In genomic region chr11:40388097-40388818, GRCh38 we compare ENCODE assay signal across 17 cellular contexts.
DNase-seq lines count a peak whose midpoint lies in the region; ATAC-seq and TF ChIP-seq lines count a peak whose summit lies in the region.
"Had no signal": no experiment of that assay in that cellular context is flagged by ENCODE, and none has a peak within 500 bp of the region (broad histone marks: within the 10 kb centered on the region; RNA-seq: fewer than 3 reads in every experiment).

No MANE protein-coding gene starts in this region.

- intact Hi-C loops in MCF 10A (cut with micrococcal nuclease) (no loop called here), breast epithelium (cut with DNase I; ENCODE audit: low total_unique reads) (loop anchor here (10.0 kb wide), 1 partner anchor 1013 kb away; no protein-coding TSS in a partner anchor)

- ATAC-seq in HG02678 (IDR thresholded peaks at IDR 0.05; ENCODE audit: unreplicated experiment): no peak
- ATAC-seq: natural killer cell; stimulated activated naive CD8-positive, alpha-beta T cell treated with anti-CD3 and anti-CD28 coated beads, Interleukin-15, Interleukin-2, amounts not matched to agents 100 U/mL and 50 U/mL, for 24 hours had no signal

- no peak overlapping the region for H3K27ac ChIP-seq in breast epithelium
- H3K27ac ChIP-seq in RWPE1: no peak overlapping the region
- H3K27ac ChIP-seq: 22Rv1 had no signal

- no TSS peak for BruUV-seq in MCF 10A (replicated peaks; lab: Mats Ljungman, UMichigan)

- H3K27me3 Mint-ChIP-seq in MCF 10A (ENCODE audit: insufficient read depth, unreplicated experiment): no peaks in the 10 kb centered on the region
- H3K27me3 Mint-ChIP-seq: activated CD4-positive, alpha-beta T cell treated with anti-CD3 and anti-CD28 coated beads, Interleukin-2, amount 10 ng/mL, durations not matched to agents 7 days and 5 days; activated naive CD4-positive, alpha-beta T cell treated with anti-CD3 and anti-CD28 coated beads, Interleukin-2, amount 10 ng/mL, durations not matched to agents 7 days and 5 days; CD4-positive, alpha-beta memory T cell had no signal

- H3K9me3 ChIP-seq in breast epithelium: no peaks in the 10 kb centered on the region

- CTCF ChIA-PET in MCF 10A (lab: Yijun Ruan, JAX): interaction anchor here (0.7 kb wide), 1 partner anchor 276 kb away, joined by 3 read pairs; no protein-coding TSS in a partner anchor
- CTCF ChIA-PET in RWPE1 (lab: Yijun Ruan, JAX): no interaction called here

- H3K4me1 ChIP-seq in breast epithelium: no peaks in the 10 kb centered on the region

- POLR2A ChIA-PET in MCF 10A (lab: Yijun Ruan, JAX): no interaction called here
- POLR2A ChIA-PET in RWPE1 (lab: Yijun Ruan, JAX; ENCODE audit: low non-redundant PET): no interaction called here

- TF ChIP-seq CTCF in MCF 10A (IDR thresholded peaks at IDR 0.05; ENCODE audit: unreplicated experiment) (no peak), breast epithelium (IDR thresholded peaks at IDR 0.05) (no peak), RWPE1 (conservative IDR thresholded peaks at IDR 0.05; ENCODE audit: low read depth) (no peak)

- no peaks in the 10 kb centered on the region for H3K9me3 Mint-ChIP-seq in MCF 10A (ENCODE audit: unreplicated experiment)

- H3K36me3 Mint-ChIP-seq in MCF 10A (ENCODE audit: insufficient read depth, unreplicated experiment): no peaks in the 10 kb centered on the region
- H3K36me3 Mint-ChIP-seq: activated naive CD4-positive, alpha-beta T cell treated with anti-CD3 and anti-CD28 coated beads, Interleukin-2, amount 10 ng/mL, durations not matched to agents 7 days and 5 days; CD4-positive, alpha-beta memory T cell had no signal

- no peaks in the 10 kb centered on the region for H3K36me3 ChIP-seq in breast epithelium

- H3K4me1 Mint-ChIP-seq in MCF 10A (ENCODE audit: insufficient read depth, unreplicated experiment): no peaks in the 10 kb centered on the region
- H3K4me1 Mint-ChIP-seq: activated CD4-positive, alpha-beta T cell treated with anti-CD3 and anti-CD28 coated beads, Interleukin-2, amount 10 ng/mL, durations not matched to agents 7 days and 5 days; activated naive CD4-positive, alpha-beta T cell treated with anti-CD3 and anti-CD28 coated beads, Interleukin-2, amount 10 ng/mL, durations not matched to agents 7 days and 5 days; CD4-positive, alpha-beta memory T cell; natural killer cell had no signal

- H3K4me3 Mint-ChIP-seq in MCF 10A (ENCODE audit: unreplicated experiment): no peak overlapping the region
- H3K4me3 Mint-ChIP-seq: activated CD4-positive, alpha-beta T cell treated with anti-CD3 and anti-CD28 coated beads, Interleukin-2, amount 10 ng/mL, durations not matched to agents 7 days and 5 days; activated naive CD4-positive, alpha-beta T cell treated with anti-CD3 and anti-CD28 coated beads, Interleukin-2, amount 10 ng/mL, durations not matched to agents 7 days and 5 days; CD4-positive, alpha-beta memory T cell; natural killer cell had no signal

- H3K27ac Mint-ChIP-seq in MCF 10A (ENCODE audit: low read depth, unreplicated experiment): no peak overlapping the region
- H3K27ac Mint-ChIP-seq: activated CD4-positive, alpha-beta T cell treated with anti-CD3 and anti-CD28 coated beads, Interleukin-2, amount 10 ng/mL, durations not matched to agents 7 days and 5 days; activated naive CD4-positive, alpha-beta T cell treated with anti-CD3 and anti-CD28 coated beads, Interleukin-2, amount 10 ng/mL, durations not matched to agents 7 days and 5 days; CD4-positive, alpha-beta memory T cell; natural killer cell had no signal

- DNase-seq in MCF 10A (ENCODE audit: unreplicated experiment) (peak; percentile 29), breast epithelium (ENCODE audit: low spot score in 2 of 2) (no peak), RWPE1 (ENCODE audit: low spot score) (peak; percentile 37), fibroblast of peridontal ligament (ENCODE audit: extremely low read depth) (peak; percentile 73), stromal cell of bone marrow (ENCODE audit: low read depth) (peak; percentile 31), NOMO-1 treated with dmso at 0.1 percent for 144 hours (lab: John Stamatoyannopoulos, UW; ENCODE audit: unreplicated experiment) (no peak), NCI-H82 (lab: John Stamatoyannopoulos, UW) (no peak)
- DNase-seq: activated CD4-positive, alpha-beta T cell treated with anti-CD3 and anti-CD28 coated beads, Interleukin-2, amount 10 ng/mL, durations not matched to agents 7 days and 5 days; activated naive CD4-positive, alpha-beta T cell treated with anti-CD3 and anti-CD28 coated beads, Interleukin-2, amount 10 ng/mL, durations not matched to agents 7 days and 5 days; CD4-positive, alpha-beta memory T cell; DND-41; natural killer cell; NCI-H1694; NCI-H345; stimulated activated naive CD8-positive, alpha-beta T cell treated with anti-CD3 and anti-CD28 coated beads, Interleukin-15, Interleukin-2, amounts not matched to agents 100 U/mL and 50 U/mL, for 24 hours had no signal

- H3K4me3 ChIP-seq in breast epithelium: no peak overlapping the region

- H3K27me3 ChIP-seq in breast epithelium: no peaks in the 10 kb centered on the region

- TF ChIP-seq POLR2A in breast epithelium (IDR thresholded peaks at IDR 0.05): no peak

Comparison
In these comparisons a context has a peak if more than half of its experiments do, and no peak if none do; other contexts are left out.
1. DNase-seq: peak in MCF 10A (single experiment), RWPE1 (single experiment), fibroblast of peridontal ligament (single experiment) and stromal cell of bone marrow (single experiment); none in breast epithelium (0 of 2), NOMO-1 treated with dmso at 0.1 percent for 144 hours (single experiment) and NCI-H82 (single experiment).